20 cellular contexts compared by ENCODE assay signal in the genomic region with DNA sequence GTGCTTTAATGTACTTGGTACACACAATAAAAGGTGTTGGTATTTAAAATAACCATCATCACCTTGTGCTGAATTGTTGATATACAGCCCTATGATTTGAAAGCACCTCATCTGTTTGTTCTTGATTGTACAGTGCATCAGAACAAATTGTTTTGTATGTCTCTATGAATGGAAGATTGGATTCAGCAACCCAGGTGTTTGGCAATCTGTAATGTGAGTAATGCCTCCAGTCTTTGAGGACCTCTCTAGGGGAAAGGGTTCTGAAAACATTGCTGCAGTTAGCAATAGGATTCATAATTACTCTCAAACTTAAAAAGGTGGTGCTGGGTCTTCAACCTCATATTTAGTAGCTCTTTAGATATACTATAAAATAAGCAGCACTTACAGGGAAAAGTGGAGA.
"Had no signal": no experiment of that assay in that cellular context is flagged by ENCODE, and none has a peak within 500 bp of the region (broad histone marks: within the 10 kb centered on the region; RNA-seq: fewer than 3 reads in every experiment).

No MANE protein-coding gene starts in this region.

- H3K27ac ChIP-seq: body of pancreas, neutrophil, ovary, prostate gland, skin epidermis, tibial nerve had no signal

- H3K4me3 ChIP-seq: body of pancreas, ovary, prostate gland, skin epidermis, tibial nerve had no signal

- H3K27me3 ChIP-seq: body of pancreas, neutrophil, ovary, tibial nerve had no signal

- ATAC-seq: activated T-cell treated with anti-CD3 and anti-CD28 coated beads, Interleukin-2, amount 50 U/mL, for 72 hours; body of pancreas; esophagus mucosa; left ventricle myocardium superior; right cardiac atrium; stimulated activated effector memory CD8-positive, alpha-beta T cell treated with anti-CD3 and anti-CD28 coated beads, Interleukin-12 subunit alpha, Interleukin-12 subunit beta, amount 100 ng/mL, for 72 hours; stimulated activated naive CD8-positive, alpha-beta T cell treated with anti-CD3 and anti-CD28 coated beads, Interleukin-15, amount 100 ng/mL, for 72 hours had no signal

- H3K36me3 ChIP-seq: neutrophil, ovary, prostate gland, tibial nerve had no signal

- H3K4me1 ChIP-seq: body of pancreas, prostate gland, tibial nerve had no signal

- H3K9me3 ChIP-seq: body of pancreas, neutrophil, ovary, prostate gland, tibial nerve had no signal

- DNase-seq: activated CD4-positive, alpha-beta memory T cell treated with anti-CD3 and anti-CD28 coated beads for 36 hours; activated CD4-positive, alpha-beta T cell treated with anti-CD3 and anti-CD28 coated beads for 48 hours; activated effector memory CD4-positive, alpha-beta T cell treated with Interleukin-2 at 50 U/mL for 16 hours; activated naive CD4-positive, alpha-beta T cell treated with anti-CD3 and anti-CD28 coated beads for 36 hours; activated T-cell treated with anti-CD3 and anti-CD28 coated beads, Interleukin-2, amount 50 U/mL, for 72 hours; anterior cingulate cortex; body of pancreas; caudate nucleus; effector memory CD4-positive, alpha-beta T cell; left ventricle myocardium superior; ovary; right cardiac atrium; stimulated activated CD4-positive, alpha-beta T cell treated with anti-CD3 and anti-CD28 coated beads, Interleukin-2, amount 100 ng/mL, for 24 hours; stimulated activated naive CD8-positive, alpha-beta T cell treated with anti-CD3 and anti-CD28 coated beads, Interleukin-15, amount 100 ng/mL, for 72 hours had no signal
